Comparison of ENCODE assay signal across 1 cellular context in genomic region chr12:14257303-14257733, GRCh38.
TF ChIP-seq lines count a peak whose summit lies in the region.

No MANE protein-coding gene starts in this region.

TF ChIP-seq in GM23338, 12 proteins besides CTCF, POLR2A, EP300 and RAD21 (continued from another document):
- TF ChIP-seq ZNF462 (CRISPR knock-in tag; IDR thresholded peaks at IDR 0.05) (no peak), CREB1 (CRISPR knock-in tag; IDR thresholded peaks at IDR 0.05; ENCODE audit: low read depth) (no peak)
